8 cellular contexts compared by ENCODE assay signal in genomic region chrX:103687696-103688191, GRCh38. TPM values are rescaled to one million over a fixed set of nuclear protein-coding genes. Genes with fewer than 3 reads are reported as not detected.
DNase-seq lines count a peak whose midpoint lies in the region; ATAC-seq and TF ChIP-seq lines count a peak whose summit lies in the region.

No MANE protein-coding gene starts in this region.

- H3K27me3 ChIP-seq in A673 (replicated peaks; ENCODE audit: insufficient read depth, low read depth, low read length, poor library complexity), result no peaks in the 10 kb centered on the region

- H3K4me1 ChIP-seq in A673 (ENCODE audit: insufficient read depth, low read length, poor library complexity, severe bottlenecking), result peaks cover 6% of the 10 kb centered on the region

- POLR2A ChIA-PET in A673 (lab: Charles Lee; ENCODE audit: low non-redundant PET), result no interaction called here

- TF ChIP-seq CTCF in A673 (conservative IDR thresholded peaks at IDR 0.05; ENCODE audit: low read depth, low read length), result peak; percentile 67
- no peak for TF ChIP-seq CTCF in GM20000 (IDR thresholded peaks at IDR 0.05; ENCODE audit: extremely low read depth, missing control alignments)

- intact Hi-C loops in A673 (cut with micrococcal nuclease; ENCODE audit: unreplicated experiment), result loop anchor here (1.0 to 5.0 kb wide), 3 partner anchors 60 to 450 kb away; partner anchors contain the start of gene TCEAL1

- H3K36me3 ChIP-seq in A673 (ENCODE audit: insufficient read depth, low read length, poor library complexity, severe bottlenecking), result peaks cover 24% of the 10 kb centered on the region

- H3K27ac ChIP-seq in A673 (ENCODE audit: low read depth, low read length, poor library complexity, severe bottlenecking), result peak overlapping the region; percentile 96

- H3K4me3 ChIP-seq in A673 (ENCODE audit: low read depth, low read length, poor library complexity, severe bottlenecking), result peak overlapping the region; percentile 70

- DNase-seq in A673 (ENCODE audit: low spot score), result peak; percentile 78
- peak; percentile 9 for DNase-seq in GM20000 (ENCODE audit: low spot score)
- peak; percentile 93 for DNase-seq in NCI-H2227 (lab: John Stamatoyannopoulos, UW; ENCODE audit: unreplicated experiment)
- DNase-seq in activated CD4-positive, alpha-beta T cell treated with anti-CD3 and anti-CD28 coated beads for 24 hours (ENCODE audit: low read depth in 2 of 2), result peak; percentile 19 to 21
- peak; percentile 62 for DNase-seq in dedifferentiated amniotic fluid mesenchymal stem cell (ENCODE audit: extremely low spot score)
- peak; percentile 57 for DNase-seq in left lobe of liver (ENCODE audit: low spot score)
- DNase-seq in stimulated activated CD4-positive, alpha-beta T cell treated with anti-CD3 and anti-CD28 coated beads, Interleukin-2, amount 100 ng/mL, for 24 hours, result peak; percentile 45 to 59

- CTCF ChIA-PET in A673 (lab: Charles Lee), result interaction anchor here (0.7 kb wide), 1 partner anchor 15 kb away, joined by 7 read pairs; no protein-coding TSS in a partner anchor

- ATAC-seq in left lobe of liver, result peak; percentile 40
- ATAC-seq in GM21447 (IDR thresholded peaks at IDR 0.05; ENCODE audit: unreplicated experiment), result no peak

- BruUV-seq in A673 (replicated peaks; lab: Mats Ljungman, UMichigan), result no TSS peak

- H3K9me3 ChIP-seq in A673 (ENCODE audit: low read depth, low read length, poor library complexity, severe bottlenecking), result no peaks in the 10 kb centered on the region

RNA-seq across cellular contexts. Expression of gene MORF4L2, which starts 1.2 kb away (rescaled TPM):
- total RNA-seq in A673 (2021), result 450 and 473 TPM in 2 replicates
- 133 TPM for total RNA-seq in left lobe of liver

RNA-seq across cellular contexts. Expression of gene TMEM31, which starts 23.0 kb away (rescaled TPM):
- total RNA-seq in A673 (2021), result not detected in 2 replicates
- not detected for total RNA-seq in left lobe of liver

RNA-seq across cellular contexts. Expression of gene TCEAL1, which starts 59.0 kb away (rescaled TPM):
- total RNA-seq in A673 (2021) (8.4 and 10.9 TPM in 2 replicates), left lobe of liver (6.9 TPM)

Comparison
In these comparisons a context has a peak if more than half of its experiments do, and no peak if none do; other contexts are left out.
1. DNase-seq: peak in every context shown above with its lines; median percentile 93 in NCI-H2227; 78 in A673; 62 in dedifferentiated amniotic fluid mesenchymal stem cell; 57 in left lobe of liver; 52 in stimulated activated CD4-positive, alpha-beta T cell treated with anti-CD3 and anti-CD28 coated beads, Interleukin-2, amount 100 ng/mL, for 24 hours; 20 in activated CD4-positive, alpha-beta T cell treated with anti-CD3 and anti-CD28 coated beads for 24 hours; 9 in GM20000.